ENCODE assay signal across 25 cellular contexts in genomic region chr11:69770525-69770924, GRCh38. TPM values are rescaled to one million over a fixed set of nuclear protein-coding genes. Genes with fewer than 3 reads are reported as not detected.
DNase-seq lines count a peak whose midpoint lies in the region; ATAC-seq, FAIRE-seq and TF ChIP-seq lines count a peak whose summit lies in the region.
"Had no signal": no experiment of that assay in that cellular context is flagged by ENCODE, and none has a peak within 500 bp of the region (broad histone marks: within the 10 kb centered on the region; RNA-seq: fewer than 3 reads in every experiment).

No MANE protein-coding gene starts in this region.

- no peaks in the 10 kb centered on the region for H3K9me1 ChIP-seq in K562 (ENCODE audit: control insufficient read depth, insufficient read depth, low read length)

- ATAC-seq in K562 (peak; percentile 60; the same call in 2 of the 3 replicates), mucosa of descending colon (no peak)

- TF ChIP-seq CTCF in K562 (IDR thresholded peaks at IDR 0.05 in 2 of 3, conservative IDR thresholded peaks at IDR 0.05 in 1 of 3; ENCODE audit: insufficient read depth in 2 of 3, low read depth in 1 of 3, low read length in 3 of 3) (peak in 2 of 3 experiments; percentile 11 to 20; a peak in 2 of 6 replicates), mucosa of descending colon (IDR thresholded peaks at IDR 0.05) (no peak)

- H3K79me2 ChIP-seq in K562 (ENCODE audit: control insufficient read depth, insufficient read depth, low read length): no peaks in the 10 kb centered on the region

- H3K4me1 ChIP-seq in K562 (replicated peaks in 1 of 2; ENCODE audit: control insufficient read depth in 2 of 2, insufficient read depth in 2 of 2, low read length in 2 of 2): peaks cover 0 to 16% of the 10 kb centered on the region in 2 experiments; a peak in 1 of 5 replicates
- H3K4me1 ChIP-seq in iPS-20b (ENCODE audit: insufficient read depth, low read length): peaks cover 19% of the 10 kb centered on the region; the same call in 1 of the 2 replicates
- H3K4me1 ChIP-seq in mucosa of descending colon (ENCODE audit: low read depth): no peaks in the 10 kb centered on the region

- WGBS in K562 (ENCODE audit: insufficient coverage, low coverage, missing lambda C conversion rate): 0% methylated on average over 5 of the region's 5 CpGs

- no peak overlapping the region for H3K4me2 ChIP-seq in K562 (ENCODE audit: insufficient read depth, low read length)

- H3K27ac ChIP-seq in K562 (ENCODE audit: extremely low read depth, low read depth, low read length) (no peak overlapping the region), iPS-20b (ENCODE audit: low read length) (no peak overlapping the region)
- H3K27ac ChIP-seq: 22Rv1, HL-60, SK-N-MC had no signal

- H3K9me3 ChIP-seq in K562 (replicated peaks; ENCODE audit: control insufficient read depth, insufficient read depth, low read depth, low read length) (no peaks in the 10 kb centered on the region), iPS-20b (ENCODE audit: insufficient read depth, low read depth, low read length) (no peaks in the 10 kb centered on the region), mucosa of descending colon (no peaks in the 10 kb centered on the region)

- H3K27me3 ChIP-seq in K562 (ENCODE audit: control insufficient read depth in 2 of 2, insufficient read depth in 2 of 2, low read length in 2 of 2): peaks cover 45 to 65% of the 10 kb centered on the region in 2 experiments
- peaks cover 50% of the 10 kb centered on the region for H3K27me3 ChIP-seq in iPS-20b (ENCODE audit: insufficient read depth, low read length)

- intact Hi-C loops in K562 (cut with micrococcal nuclease): no loop called here
- intact Hi-C loops in mucosa of descending colon (cut with DNase I, micrococcal nuclease): no loop called here

- H3K9ac ChIP-seq in K562 (ENCODE audit: insufficient read depth in 1 of 2, low read depth in 2 of 2, low read length in 2 of 2): no peak overlapping the region
- H3K9ac ChIP-seq in iPS-20b (ENCODE audit: low read depth, low read length): no peak overlapping the region; the same call in 1 of the 2 replicates

- FAIRE-seq in K562 (lab: Jason Lieb, UNC): no peak
- FAIRE-seq: RCC 7860 had no signal

- H3K4me3 ChIP-seq in K562 (no peak overlapping the region), iPS-20b (ENCODE audit: low read length) (peak overlapping the region; percentile 39; the same call in 1 of the 2 replicates), mucosa of descending colon (no peak overlapping the region)
- H3K4me3 ChIP-seq: SK-N-MC had no signal

- H2AFZ ChIP-seq in K562 (ENCODE audit: low read depth, low read length): no peak overlapping the region

- no peaks in the 10 kb centered on the region; the same call in 1 of the 2 replicates for H4K20me1 ChIP-seq in K562 (replicated peaks; ENCODE audit: control insufficient read depth, insufficient read depth, low read length)

- CTCF ChIA-PET in K562 (lab: Yijun Ruan, JAX; ENCODE audit: low intra/inter-chr PET ratio): no interaction called here

- no peak for TF ChIP-seq POLR2A in K562 (conservative IDR thresholded peaks at IDR 0.05)

- DNase-seq in DMS 273 (lab: John Stamatoyannopoulos, UW; ENCODE audit: unreplicated experiment): peak; percentile 9
- DNase-seq in DMS 273 treated with DMSO at 0.1 percent for 48 hours (lab: John Stamatoyannopoulos, UW): no peak
- peak in 2 of 4 experiments; percentile 11 to 28 for DNase-seq in K562 (ENCODE audit: extremely low read depth in 1 of 4, low spot score in 3 of 4)
- no peak for DNase-seq in HUDEP-2 (lab: John Stamatoyannopoulos, UW; ENCODE audit: unreplicated experiment in 76 of 76)
- DNase-seq in NAMALWA (ENCODE audit: low spot score): no peak
- DNase-seq in DMS53 treated with DMSO at 0.1 percent for 48 hours (lab: John Stamatoyannopoulos, UW; ENCODE audit: unreplicated experiment): no peak
- DNase-seq in mucosa of descending colon: no peak
- DNase-seq: COR-L47; DMS153; GF-D8; GOT3; MM.1S; NCI-H1092 treated with DMSO at 0.1 percent for 48 hours; NCI-H2081; NCI-H446 treated with DMSO at 0.1 percent for 48 hours; NK-92 treated with Interleukin-12 subunit alpha and Interleukin-12 subunit beta, amount 100 ng/mL, for 24 hours; Right ventricle myocardium superior had no signal

- TF ChIP-seq RAD21 in K562 (CRISPR knock-in tag; conservative IDR thresholded peaks at IDR 0.05 in 1 of 2, IDR thresholded peaks at IDR 0.05 in 1 of 2): no peak

- no TSS peak for BruUV-seq in K562 (replicated peaks; lab: Mats Ljungman, UMichigan)

- in situ Hi-C loops in K562 (cut with MboI): no loop called here

- H3K36me3 ChIP-seq in K562 (ENCODE audit: control insufficient read depth, insufficient read depth, low read length) (no peaks in the 10 kb centered on the region), iPS-20b (ENCODE audit: insufficient read depth, low read depth, low read length) (no peaks in the 10 kb centered on the region), mucosa of descending colon (ENCODE audit: low read depth) (no peaks in the 10 kb centered on the region)

- POLR2A ChIA-PET in K562 (lab: Yijun Ruan, JAX): interaction anchor here (1.1 kb wide), 1 partner anchor 10 kb away, joined by 3 read pairs; no protein-coding TSS in a partner anchor

- TF ChIP-seq EP300 in K562 (IDR thresholded peaks at IDR 0.05; ENCODE audit: low read length): no peak

TF ChIP-seq in K562, 482 proteins besides CTCF, POLR2A, EP300 and RAD21:
- TF ChIP-seq SPI1 (IDR thresholded peaks at IDR 0.05; ENCODE audit: borderline replicate concordance, low read depth, low read length) (0 out of 2 replicates have a peak, but pooled peaks have one; percentile 26), ZNF668 (CRISPR knock-in tag; IDR thresholded peaks at IDR 0.05) (no peak)

RNA-seq across cellular contexts. Expression of gene FGF4, which starts 4.6 kb away (rescaled TPM):
- total RNA-seq in K562 (2011; cell fraction: chromatin; rRNA removed; ENCODE audit: low replicate concordance): not detected in 2 replicates
- total RNA-seq in K562 (2011; cell fraction: nucleolus; rRNA removed): not detected in 2 replicates
- not detected in 2 replicates for total RNA-seq in K562 (2011; cell fraction: nucleoplasm; rRNA removed)
- total RNA-seq in K562 (2014; rRNA removed) (not detected in 2 replicates), K562 (2014; rRNA removed; fragmentation: Illumina TruSeq; extraction: Trizol) (not detected in 2 replicates), K562 (2015; rRNA removed; fragmentation: Illumina TruSeq; extraction: Trizol) (not detected in 2 replicates), K562 (2021) (not detected in 2 replicates), mucosa of descending colon (not detected)
- polyA plus RNA-seq in K562 (2011; rRNA removed) (not detected in 2 replicates), K562 (2014; fragmentation: Illumina TruSeq; extraction: Trizol) (not detected in 2 replicates), K562 (2014; fragmentation: Nextera tagmentation; extraction: Ambion mirVana) (not detected), K562 (2014; rRNA removed) (not detected in 2 replicates)
- polyA plus RNA-seq in K562 (2011; cell fraction: cytosol; rRNA removed): not detected in 2 replicates
- polyA plus RNA-seq in K562 (2011; cell fraction: nucleus; rRNA removed): not detected in 2 replicates
- not detected in 2 replicates for polyA plus RNA-seq in K562 (2012)
- polyA minus RNA-seq in K562 (2011; rRNA and poly(A)+ RNA removed): not detected in 2 replicates
- not detected in 2 replicates for polyA minus RNA-seq in K562 (2011; cell fraction: cytosol; rRNA and poly(A)+ RNA removed)
- not detected in 2 replicates for polyA minus RNA-seq in K562 (2011; cell fraction: nucleus; rRNA and poly(A)+ RNA removed)
- total RNA-seq: HT1080, LHCN-M2, Right ventricle myocardium superior had no signal
- polyA plus RNA-seq: AG04450 had no signal

RNA-seq across cellular contexts. Expression of gene FGF3, which starts 48.7 kb away (rescaled TPM):
- total RNA-seq in K562 (2011; cell fraction: chromatin; rRNA removed; ENCODE audit: low replicate concordance): not detected in 2 replicates
- total RNA-seq in K562 (2011; cell fraction: nucleolus; rRNA removed): not detected in 2 replicates
- total RNA-seq in K562 (2011; cell fraction: nucleoplasm; rRNA removed): not detected in 2 replicates
- not detected in 2 replicates for total RNA-seq in K562 (2014; rRNA removed)
- not detected in 2 replicates for total RNA-seq in K562 (2014; rRNA removed; fragmentation: Illumina TruSeq; extraction: Trizol)
- total RNA-seq in K562 (2015; rRNA removed; fragmentation: Illumina TruSeq; extraction: Trizol): not detected in 2 replicates
- total RNA-seq in K562 (2021): not detected in 2 replicates
- polyA plus RNA-seq in K562 (2011; rRNA removed): not detected in 2 replicates
- not detected in 2 replicates for polyA plus RNA-seq in K562 (2011; cell fraction: cytosol; rRNA removed)
- not detected in 2 replicates for polyA plus RNA-seq in K562 (2011; cell fraction: nucleus; rRNA removed)
- not detected in 2 replicates for polyA plus RNA-seq in K562 (2012)
- not detected in 2 replicates for polyA plus RNA-seq in K562 (2014; fragmentation: Illumina TruSeq; extraction: Trizol)
- not detected for polyA plus RNA-seq in K562 (2014; fragmentation: Nextera tagmentation; extraction: Ambion mirVana)
- not detected in 2 replicates for polyA plus RNA-seq in K562 (2014; rRNA removed)
- polyA minus RNA-seq in K562 (2011; rRNA and poly(A)+ RNA removed): not detected in 2 replicates
- not detected in 2 replicates for polyA minus RNA-seq in K562 (2011; cell fraction: cytosol; rRNA and poly(A)+ RNA removed)
- polyA minus RNA-seq in K562 (2011; cell fraction: nucleus; rRNA and poly(A)+ RNA removed): not detected in 2 replicates
- total RNA-seq in mucosa of descending colon: not detected
- total RNA-seq: HT1080, LHCN-M2, Right ventricle myocardium superior had no signal
- polyA plus RNA-seq: AG04450 had no signal
